ENCODE assay signal across 9 cellular contexts in the genomic region with DNA sequence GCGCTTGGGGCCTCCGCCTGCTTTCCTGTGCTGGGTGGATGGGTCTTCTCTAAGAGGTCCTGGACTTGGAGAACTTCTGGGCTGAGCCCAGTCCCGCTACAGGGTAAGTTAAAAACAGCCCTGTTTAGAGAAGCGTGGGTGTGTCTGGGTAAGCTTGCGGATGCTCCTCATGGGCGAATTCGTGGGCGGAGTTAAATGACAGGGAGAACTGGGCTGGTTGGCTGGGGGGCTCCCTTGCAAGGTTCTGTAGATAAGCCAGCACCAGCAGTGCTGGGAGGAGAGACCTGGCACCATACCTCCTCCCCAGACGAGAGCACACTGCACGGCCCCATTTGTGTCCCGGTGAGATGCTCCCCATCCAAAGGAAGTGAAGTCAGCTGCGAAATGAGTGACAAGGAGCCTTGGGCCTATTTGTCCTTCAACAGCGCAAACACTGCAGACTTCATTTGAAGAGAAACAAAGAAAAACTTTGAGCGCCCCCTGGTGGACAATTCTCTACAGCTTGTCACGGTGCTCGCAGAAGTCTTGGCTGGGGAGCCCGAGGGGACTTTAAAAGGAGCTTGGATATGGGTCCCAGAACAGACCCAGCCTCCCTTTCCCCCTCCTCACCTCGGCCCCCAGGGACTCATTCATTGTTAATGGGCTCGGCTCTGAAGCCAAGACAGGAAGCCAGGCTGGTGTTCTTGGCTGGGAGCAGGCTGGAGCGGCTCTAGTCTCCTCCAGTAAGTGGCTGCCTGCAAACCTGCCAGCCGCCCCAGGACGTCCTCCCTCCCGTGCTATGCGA. TPM values are rescaled to one million over a fixed set of nuclear protein-coding genes. Genes with fewer than 3 reads are reported as not detected.
DNase-seq lines count a peak whose midpoint lies in the region; ATAC-seq and TF ChIP-seq lines count a peak whose summit lies in the region.
"Had no signal": no experiment of that assay in that cellular context is flagged by ENCODE, and none has a peak within 500 bp of the region (broad histone marks: within the 10 kb centered on the region; RNA-seq: fewer than 3 reads in every experiment).

No MANE protein-coding gene starts in this region.

- peak; percentile 67 for DNase-seq in NCI-H128 (lab: John Stamatoyannopoulos, UW; ENCODE audit: unreplicated experiment)
- peak; percentile 24 to 64 for DNase-seq in SW 1271 (lab: John Stamatoyannopoulos, UW)
- peak; percentile 90 for DNase-seq in activated naive CD8-positive, alpha-beta T cell treated with anti-CD3 and anti-CD28 coated beads, Interleukin-2, amount 50 U/mL, for 24 hours
- DNase-seq in heart right ventricle, result peak; percentile 67 to 95
- peak; percentile 88 for DNase-seq in progenitor cell of endocrine pancreas (ENCODE audit: low spot score, unreplicated experiment)
- DNase-seq in uterus, result peak; percentile 82 to 93

- intact Hi-C loops in heart right ventricle (cut with DNase I), result loop anchor here (1.0 to 10.0 kb wide), 10 partner anchors 182 to 358 kb away; partner anchors contain the start of genes TSPAN18 (in 7 of the 10) and CD82 (in 1 of the 10)
- intact Hi-C loops in uterus (cut with DNase I; ENCODE audit: low total_unique reads), result loop anchor here (5.0 kb wide), 1 partner anchor 289 kb away; no protein-coding TSS in a partner anchor

- ATAC-seq in GM21717 (IDR thresholded peaks at IDR 0.05; ENCODE audit: unreplicated experiment), result peak; percentile 63
- ATAC-seq in activated naive CD8-positive, alpha-beta T cell treated with anti-CD3 and anti-CD28 coated beads, Interleukin-2, amount 50 U/mL, for 24 hours, result peak; percentile 84
- peak; percentile 73 to 93 (median 82) for ATAC-seq in heart right ventricle

- peaks cover 14% of the 10 kb centered on the region; the same call in 1 of the 2 replicates for H4K20me1 ChIP-seq in BLaER1

- H3K36me3 Mint-ChIP-seq in activated naive CD8-positive, alpha-beta T cell treated with anti-CD3 and anti-CD28 coated beads, Interleukin-2, amount 50 U/mL, for 24 hours (ENCODE audit: low read depth), result no peaks in the 10 kb centered on the region
- H3K36me3 Mint-ChIP-seq in progenitor cell of endocrine pancreas (ENCODE audit: insufficient read depth), result no peaks in the 10 kb centered on the region

- H3K27me3 Mint-ChIP-seq in activated naive CD8-positive, alpha-beta T cell treated with anti-CD3 and anti-CD28 coated beads, Interleukin-2, amount 50 U/mL, for 24 hours, result peaks cover 3% of the 10 kb centered on the region
- H3K27me3 Mint-ChIP-seq in progenitor cell of endocrine pancreas, result no peaks in the 10 kb centered on the region
- H3K27me3 Mint-ChIP-seq: IgD-negative memory B cell had no signal

- H3K27me3 ChIP-seq in BLaER1 (no peaks in the 10 kb centered on the region), heart right ventricle (no peaks in the 10 kb centered on the region), uterus (no peaks in the 10 kb centered on the region)

- peaks cover 8% of the 10 kb centered on the region for H3K4me1 Mint-ChIP-seq in activated naive CD8-positive, alpha-beta T cell treated with anti-CD3 and anti-CD28 coated beads, Interleukin-2, amount 50 U/mL, for 24 hours
- peaks cover 5% of the 10 kb centered on the region for H3K4me1 Mint-ChIP-seq in progenitor cell of endocrine pancreas (ENCODE audit: low read depth)

- TF ChIP-seq CTCF in heart right ventricle (IDR thresholded peaks at IDR 0.05), result peak; percentile 83 to 95 (median 91)
- peak; percentile 89 for TF ChIP-seq CTCF in progenitor cell of endocrine pancreas (IDR thresholded peaks at IDR 0.05; ENCODE audit: unreplicated experiment)
- peak; percentile 77 to 86 (median 82) for TF ChIP-seq CTCF in uterus (IDR thresholded peaks at IDR 0.05)

- peak overlapping the region; percentile 70 for H3K4me2 ChIP-seq in BLaER1

- no peak for TF ChIP-seq POLR2A in uterus (IDR thresholded peaks at IDR 0.05)

- no peaks in the 10 kb centered on the region for H3K36me3 ChIP-seq in BLaER1
- peaks cover 0 to 64% (median 0%) of the 10 kb centered on the region in 9 donors for H3K36me3 ChIP-seq in heart right ventricle
- H3K36me3 ChIP-seq in uterus, result no peaks in the 10 kb centered on the region

- no peaks in the 10 kb centered on the region for H3K9me3 Mint-ChIP-seq in activated naive CD8-positive, alpha-beta T cell treated with anti-CD3 and anti-CD28 coated beads, Interleukin-2, amount 50 U/mL, for 24 hours
- H3K9me3 Mint-ChIP-seq in progenitor cell of endocrine pancreas (ENCODE audit: low read depth), result no peaks in the 10 kb centered on the region
- H3K9me3 Mint-ChIP-seq: IgD-negative memory B cell had no signal

- H3K4me1 ChIP-seq in BLaER1 (peaks cover 77% of the 10 kb centered on the region), heart right ventricle (peaks cover 10 to 68% (median 37%) of the 10 kb centered on the region in 9 donors), uterus (no peaks in the 10 kb centered on the region)

- H3K9me3 ChIP-seq in BLaER1 (no peaks in the 10 kb centered on the region), heart right ventricle (no peaks in the 10 kb centered on the region), uterus (no peaks in the 10 kb centered on the region)

- 23 to 27% methylated on average over 24 of the region's 24 CpGs for WGBS in heart right ventricle, 2 donors

- H3K27ac ChIP-seq in BLaER1 (no peak overlapping the region), heart right ventricle (peak overlapping the region in 8 of 10 donors; percentile 6 to 62 (median 30)), uterus (peak overlapping the region; percentile 5 to 22)

- H3K4me3 Mint-ChIP-seq in activated naive CD8-positive, alpha-beta T cell treated with anti-CD3 and anti-CD28 coated beads, Interleukin-2, amount 50 U/mL, for 24 hours, result no peak overlapping the region
- H3K4me3 Mint-ChIP-seq in progenitor cell of endocrine pancreas (ENCODE audit: low read depth), result no peak overlapping the region
- H3K4me3 Mint-ChIP-seq: IgD-negative memory B cell had no signal

- no peak overlapping the region for H3K4me3 ChIP-seq in BLaER1
- peak overlapping the region in 3 of 10 donors; percentile 2 to 19 (median 10) for H3K4me3 ChIP-seq in heart right ventricle
- no peak overlapping the region for H3K4me3 ChIP-seq in uterus

- H3K27ac Mint-ChIP-seq in activated naive CD8-positive, alpha-beta T cell treated with anti-CD3 and anti-CD28 coated beads, Interleukin-2, amount 50 U/mL, for 24 hours, result no peak overlapping the region
- no peak overlapping the region for H3K27ac Mint-ChIP-seq in progenitor cell of endocrine pancreas

- no peak overlapping the region; the same call in 1 of the 2 replicates for H3K9ac ChIP-seq in BLaER1

RNA-seq across cellular contexts. Expression of gene TP53I11, which starts 39.5 kb away (rescaled TPM):
- 10 to 100 TPM; 22.8 to 89.4 (median 32.7) TPM for total RNA-seq in heart right ventricle
- polyA plus RNA-seq in heart right ventricle, result 10 to 100 TPM; 26.9 to 56.5 TPM
- total RNA-seq in progenitor cell of endocrine pancreas, result 71.8 and 82.8 TPM in 2 replicates
- 10 to 100 TPM in 3 of 4 donors, 1 to 10 TPM in 1; 3.8 to 53.9 (median 17.5) TPM for total RNA-seq in uterus
